11 cellular contexts compared by ENCODE assay signal in genomic region chr9:31030741-31031202, GRCh38.
DNase-seq lines count a peak whose midpoint lies in the region; ATAC-seq and TF ChIP-seq lines count a peak whose summit lies in the region.
"Had no signal": no experiment of that assay in that cellular context is flagged by ENCODE, and none has a peak within 500 bp of the region (broad histone marks: within the 10 kb centered on the region; RNA-seq: fewer than 3 reads in every experiment).

No MANE protein-coding gene starts in this region.

- ATAC-seq in HG03045 (IDR thresholded peaks at IDR 0.05; ENCODE audit: unreplicated experiment): no peak
- ATAC-seq in GM21723 (IDR thresholded peaks at IDR 0.05; ENCODE audit: unreplicated experiment): no peak
- ATAC-seq: right lobe of liver; stimulated activated naive B cell treated with anti-CD40 and anti-IgM and Interleukin-4, amounts not matched to agents 10 μg/mL and 1 μg/mL and 100 μg/mL, for 72 hours had no signal

- no peak for TF ChIP-seq CTCF in cardiac fibroblast (IDR thresholded peaks at IDR 0.05; ENCODE audit: low read depth, low read length)

- H3K36me3 ChIP-seq in CD4-positive, alpha-beta memory T cell (ENCODE audit: insufficient read depth, low read length): no peaks in the 10 kb centered on the region
- no peaks in the 10 kb centered on the region for H3K36me3 ChIP-seq in mesodermal cell (ENCODE audit: control insufficient read depth, insufficient read depth, low read length)
- H3K36me3 ChIP-seq: right lobe of liver had no signal

- H3K27ac Mint-ChIP-seq in CD4-positive, alpha-beta memory T cell: peak overlapping the region in 1 of 7 donors; percentile 64
- no peak overlapping the region for H3K27ac Mint-ChIP-seq in activated naive CD4-positive, alpha-beta T cell treated with anti-CD3 and anti-CD28 coated beads for 36 hours
- H3K27ac Mint-ChIP-seq: stimulated activated naive B cell treated with anti-CD40 and anti-IgM and Interleukin-4, amounts not matched to agents 10 μg/mL and 1 μg/mL and 100 μg/mL, for 72 hours had no signal

- no peak for DNase-seq in CD4-positive, alpha-beta memory T cell
- DNase-seq in M059J (ENCODE audit: low read depth) (peak; percentile 7), cardiac fibroblast (ENCODE audit: low read depth in 2 of 2) (peak; percentile 6 to 52)
- no peak for DNase-seq in activated CD4-positive, CD25-positive, alpha-beta regulatory T cell (lab: John Stamatoyannopoulos, UW)
- no peak for DNase-seq in activated naive CD4-positive, alpha-beta T cell treated with anti-CD3 and anti-CD28 coated beads for 36 hours
- DNase-seq: foreskin fibroblast; right lobe of liver; stimulated activated naive B cell treated with anti-CD40 and anti-IgM and Interleukin-4, amounts not matched to agents 10 μg/mL and 1 μg/mL and 100 μg/mL, for 72 hours had no signal

- WGBS in mesodermal cell (ENCODE audit: insufficient coverage in 2 of 2), 2 experiments: 7 to 15% methylated on average over 4 to 6 of the region's 6 CpGs

- no peaks in the 10 kb centered on the region for H3K27me3 Mint-ChIP-seq in CD4-positive, alpha-beta memory T cell
- no peaks in the 10 kb centered on the region for H3K27me3 Mint-ChIP-seq in activated naive CD4-positive, alpha-beta T cell treated with anti-CD3 and anti-CD28 coated beads for 36 hours (ENCODE audit: low read depth)
- H3K27me3 Mint-ChIP-seq: stimulated activated naive B cell treated with anti-CD40 and anti-IgM and Interleukin-4, amounts not matched to agents 10 μg/mL and 1 μg/mL and 100 μg/mL, for 72 hours had no signal

- no peaks in the 10 kb centered on the region for H3K36me3 Mint-ChIP-seq in CD4-positive, alpha-beta memory T cell
- no peaks in the 10 kb centered on the region for H3K36me3 Mint-ChIP-seq in activated naive CD4-positive, alpha-beta T cell treated with anti-CD3 and anti-CD28 coated beads for 36 hours (ENCODE audit: low read depth)
- H3K36me3 Mint-ChIP-seq: stimulated activated naive B cell treated with anti-CD40 and anti-IgM and Interleukin-4, amounts not matched to agents 10 μg/mL and 1 μg/mL and 100 μg/mL, for 72 hours had no signal

- H3K4me3 Mint-ChIP-seq in CD4-positive, alpha-beta memory T cell: peak overlapping the region in 7 of 8 donors; percentile 39 to 77 (median 50)
- no peak overlapping the region for H3K4me3 Mint-ChIP-seq in activated naive CD4-positive, alpha-beta T cell treated with anti-CD3 and anti-CD28 coated beads for 36 hours
- H3K4me3 Mint-ChIP-seq: stimulated activated naive B cell treated with anti-CD40 and anti-IgM and Interleukin-4, amounts not matched to agents 10 μg/mL and 1 μg/mL and 100 μg/mL, for 72 hours had no signal

- intact Hi-C loops in CD4-positive, alpha-beta memory T cell (cut with micrococcal nuclease): no loop called here
- intact Hi-C loops in activated naive CD4-positive, alpha-beta T cell treated with anti-CD3 and anti-CD28 coated beads for 36 hours (cut with micrococcal nuclease): no loop called here

- H3K9me3 Mint-ChIP-seq in CD4-positive, alpha-beta memory T cell: no peaks in the 10 kb centered on the region
- H3K9me3 Mint-ChIP-seq in activated naive CD4-positive, alpha-beta T cell treated with anti-CD3 and anti-CD28 coated beads for 36 hours: no peaks in the 10 kb centered on the region
- H3K9me3 Mint-ChIP-seq: stimulated activated naive B cell treated with anti-CD40 and anti-IgM and Interleukin-4, amounts not matched to agents 10 μg/mL and 1 μg/mL and 100 μg/mL, for 72 hours had no signal

- no peak overlapping the region for H3K4me3 ChIP-seq in CD4-positive, alpha-beta memory T cell (ENCODE audit: low read length in 2 of 2)
- H3K4me3 ChIP-seq in cardiac fibroblast (replicated peaks in 1 of 2; ENCODE audit: low read depth in 2 of 2, low read length in 2 of 2) (no peak overlapping the region), mesodermal cell (ENCODE audit: extremely low read depth, insufficient read depth, low read length, poor library complexity, severe bottlenecking) (no peak overlapping the region)
- H3K4me3 ChIP-seq: right lobe of liver had no signal

- no peaks in the 10 kb centered on the region for H3K4me1 ChIP-seq in CD4-positive, alpha-beta memory T cell (ENCODE audit: insufficient read depth, low read length)
- H3K4me1 ChIP-seq in mesodermal cell (ENCODE audit: control insufficient read depth, insufficient read depth, low read length, poor library complexity, severe bottlenecking): no peaks in the 10 kb centered on the region
- H3K4me1 ChIP-seq: right lobe of liver had no signal

- no peaks in the 10 kb centered on the region for H3K9me3 ChIP-seq in CD4-positive, alpha-beta memory T cell (ENCODE audit: control insufficient read depth in 1 of 2, low read length in 2 of 2)
- no peaks in the 10 kb centered on the region for H3K9me3 ChIP-seq in mesodermal cell (ENCODE audit: control insufficient read depth, low read length)
- H3K9me3 ChIP-seq: right lobe of liver had no signal

- H3K4me1 Mint-ChIP-seq in CD4-positive, alpha-beta memory T cell: peaks cover 5 to 15% (median 10%) of the 10 kb centered on the region in 4 donors
- H3K4me1 Mint-ChIP-seq in activated naive CD4-positive, alpha-beta T cell treated with anti-CD3 and anti-CD28 coated beads for 36 hours (ENCODE audit: low read depth): peaks cover 11% of the 10 kb centered on the region
- H3K4me1 Mint-ChIP-seq: stimulated activated naive B cell treated with anti-CD40 and anti-IgM and Interleukin-4, amounts not matched to agents 10 μg/mL and 1 μg/mL and 100 μg/mL, for 72 hours had no signal

- no peaks in the 10 kb centered on the region for H3K27me3 ChIP-seq in CD4-positive, alpha-beta memory T cell (ENCODE audit: insufficient read depth, low read length)
- H3K27me3 ChIP-seq: right lobe of liver had no signal

- POLR2A ChIA-PET in CD4-positive, alpha-beta memory T cell (lab: Charles Lee; ENCODE audit: partially characterized antibody): no interaction called here

- no peak overlapping the region for H3K27ac ChIP-seq in CD4-positive, alpha-beta memory T cell (ENCODE audit: low read depth, low read length)
- H3K27ac ChIP-seq in mesodermal cell (ENCODE audit: low read depth, low read length, severe bottlenecking): peak overlapping the region; percentile 71
- H3K27ac ChIP-seq: right lobe of liver had no signal

- CTCF ChIA-PET in CD4-positive, alpha-beta memory T cell (lab: Charles Lee; ENCODE audit: partially characterized antibody): no interaction called here
- CTCF ChIA-PET in activated naive CD4-positive, alpha-beta T cell treated with anti-CD3 and anti-CD28 coated beads for 36 hours (lab: Charles Lee): interaction anchor here (0.6 to 1.0 kb wide), 2 partner anchors 56 to 180 kb away, joined by 3 read pairs; no protein-coding TSS in a partner anchor

Comparison
In these comparisons a context has a peak if more than half of its experiments do, and no peak if none do; other contexts are left out.
1. DNase-seq: peak in M059J (single experiment) and cardiac fibroblast (2 of 2); none in CD4-positive, alpha-beta memory T cell (0 of 5), activated CD4-positive, CD25-positive, alpha-beta regulatory T cell (0 of 4) and activated naive CD4-positive, alpha-beta T cell treated with anti-CD3 and anti-CD28 coated beads for 36 hours (single experiment).